Comparison of ENCODE assay signal across 9 cellular contexts in the genomic region with DNA sequence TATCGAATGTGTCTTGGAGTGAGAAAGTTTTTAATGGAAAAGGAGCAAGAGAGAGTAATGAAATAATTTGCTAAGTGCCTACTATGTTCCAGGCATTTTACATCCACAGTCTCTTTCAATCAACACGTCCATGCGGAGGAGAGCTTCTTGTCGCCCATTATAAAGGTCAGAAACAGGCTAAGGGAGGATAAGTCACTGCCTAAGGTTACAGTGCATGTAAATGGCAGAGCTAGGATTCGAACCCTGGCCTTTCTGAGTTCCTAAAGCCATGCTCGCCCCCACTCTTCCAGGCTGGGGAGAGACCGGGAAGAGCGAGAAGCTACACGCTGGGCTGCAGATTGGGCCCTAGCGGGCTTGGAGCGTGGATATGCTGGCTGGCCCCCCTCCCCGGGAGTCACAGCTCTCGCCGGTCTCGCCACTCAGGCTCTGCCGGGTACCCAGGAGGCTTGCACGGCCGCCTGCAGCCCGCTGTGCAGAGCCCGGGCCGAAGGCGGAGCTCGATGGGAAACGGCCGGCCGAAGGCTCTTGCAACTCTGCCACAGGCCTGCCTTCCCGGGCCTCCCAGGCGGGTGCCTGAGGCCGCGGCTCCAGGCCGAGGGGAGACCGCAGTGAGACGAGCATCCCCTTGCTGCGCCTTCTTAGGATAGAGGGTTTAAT. TPM values are rescaled to one million over a fixed set of nuclear protein-coding genes. Genes with fewer than 3 reads are reported as not detected.
DNase-seq lines count a peak whose midpoint lies in the region; TF ChIP-seq lines count a peak whose summit lies in the region.
"Had no signal": no experiment of that assay in that cellular context is flagged by ENCODE, and none has a peak within 500 bp of the region (broad histone marks: within the 10 kb centered on the region; RNA-seq: fewer than 3 reads in every experiment).

No MANE protein-coding gene starts in this region.

- TF ChIP-seq CTCF in tibial nerve (IDR thresholded peaks at IDR 0.05) = no peak

- TF ChIP-seq POLR2A in tibial nerve (IDR thresholded peaks at IDR 0.05) = no peak

- no peak overlapping the region for H3K9ac ChIP-seq in iPS-18a (ENCODE audit: low read length)

- no peaks in the 10 kb centered on the region for H3K9me3 ChIP-seq in iPS-18a (ENCODE audit: control insufficient read depth, low read depth, low read length)
- no peaks in the 10 kb centered on the region for H3K9me3 ChIP-seq in tibial nerve

- H3K36me3 ChIP-seq in iPS-18a (ENCODE audit: control insufficient read depth, low read depth, low read length) (no peaks in the 10 kb centered on the region), tibial nerve (no peaks in the 10 kb centered on the region)

- H3K9me3 Mint-ChIP-seq in activated T-cell treated with anti-CD3 and anti-CD28 coated beads, Interleukin-2, amount 50 U/mL, for 24 hours = no peaks in the 10 kb centered on the region

- H3K4me1 ChIP-seq in iPS-18a (ENCODE audit: control insufficient read depth, low read depth, low read length) (peaks cover 31% of the 10 kb centered on the region), tibial nerve (peaks cover 0 to 70% (median 33%) of the 10 kb centered on the region in 4 donors)

- peaks cover 39% of the 10 kb centered on the region for H3K4me1 Mint-ChIP-seq in activated T-cell treated with anti-CD3 and anti-CD28 coated beads, Interleukin-2, amount 50 U/mL, for 24 hours (ENCODE audit: low read depth)

- DNase-seq in activated T-cell treated with anti-CD3 and anti-CD28 coated beads, Interleukin-2, amount 50 U/mL, for 24 hours = peak; percentile 49
- DNase-seq in activated T-cell treated with anti-CD3 and anti-CD28 coated beads for 4 hours (no peak), SW480 (ENCODE audit: low spot score) (peak; percentile 41), tibial nerve (ENCODE audit: low spot score in 2 of 2) (no peak), KG1 (lab: John Stamatoyannopoulos, UW) (no peak)
- DNase-seq in activated CD4-positive, CD25-positive, alpha-beta regulatory T cell treated with anti-CD3 and anti-CD28 coated beads, Interleukin-2, amount 50 U/mL, for 72 hours = no peak
- no peak for DNase-seq in stimulated activated CD4-positive, alpha-beta T cell treated with anti-CD3 and anti-CD28 coated beads, Interleukin-4, amount 100 ng/mL, for 1 hour

- H3K4me3 Mint-ChIP-seq in activated T-cell treated with anti-CD3 and anti-CD28 coated beads, Interleukin-2, amount 50 U/mL, for 24 hours = peak overlapping the region; percentile 6

- 4 to 9% methylated on average over 17 to 29 of the region's 34 CpGs for WGBS in tibial nerve, 2 donors

- H3K27ac ChIP-seq in iPS-18a (ENCODE audit: low read length) (no peak overlapping the region), tibial nerve (no peak overlapping the region)

- TF ChIP-seq EP300 in tibial nerve (IDR thresholded peaks at IDR 0.05) = no peak

- H3K27me3 Mint-ChIP-seq in activated T-cell treated with anti-CD3 and anti-CD28 coated beads, Interleukin-2, amount 50 U/mL, for 24 hours = peaks cover 88% of the 10 kb centered on the region

- H3K36me3 Mint-ChIP-seq in activated T-cell treated with anti-CD3 and anti-CD28 coated beads, Interleukin-2, amount 50 U/mL, for 24 hours (ENCODE audit: low read depth) = no peaks in the 10 kb centered on the region

- H3K4me3 ChIP-seq in iPS-18a (ENCODE audit: low read length) (peak overlapping the region; percentile 22), tibial nerve (peak overlapping the region; percentile 9 to 36 (median 26))

- no peak overlapping the region for H3K27ac Mint-ChIP-seq in activated T-cell treated with anti-CD3 and anti-CD28 coated beads, Interleukin-2, amount 50 U/mL, for 24 hours

- H3K27me3 ChIP-seq in iPS-18a (ENCODE audit: control insufficient read depth, insufficient read depth, low read length) (peaks cover 98% of the 10 kb centered on the region), tibial nerve (peaks cover 9 to 99% of the 10 kb centered on the region in 2 donors)

RNA-seq across cellular contexts. Expression of a gene that starts 0.8 kb away (rescaled TPM):
- not detected for total RNA-seq in tibial nerve
- total RNA-seq: fibroblast of lung had no signal

Comparison
In these comparisons a context has a peak if more than half of its experiments do, and no peak if none do; other contexts are left out.
1. DNase-seq: peak in activated T-cell treated with anti-CD3 and anti-CD28 coated beads, Interleukin-2, amount 50 U/mL, for 24 hours (single experiment) and SW480 (single experiment); none in activated T-cell treated with anti-CD3 and anti-CD28 coated beads for 4 hours (single experiment), tibial nerve (0 of 2), activated CD4-positive, CD25-positive, alpha-beta regulatory T cell treated with anti-CD3 and anti-CD28 coated beads, Interleukin-2, amount 50 U/mL, for 72 hours (single experiment), stimulated activated CD4-positive, alpha-beta T cell treated with anti-CD3 and anti-CD28 coated beads, Interleukin-4, amount 100 ng/mL, for 1 hour (single experiment) and KG1 (single experiment).